ENCODE assay signal across 12 cellular contexts in genomic region chr11:47538741-47539575, GRCh38. TPM values are rescaled to one million over a fixed set of nuclear protein-coding genes. Genes with fewer than 3 reads are reported as not detected.
A peak's percentile ranks its signal among the peaks of the same experiment; 100 is the strongest.
DNase-seq lines count a peak whose midpoint lies in the region; ATAC-seq and TF ChIP-seq lines count a peak whose summit lies in the region.
"Had no signal": no experiment of that assay in that cellular context is flagged by ENCODE, and none has a peak within 500 bp of the region (broad histone marks: within the 10 kb centered on the region; RNA-seq: fewer than 3 reads in every experiment).

No MANE protein-coding gene starts in this region.

- peaks cover 98% of the 10 kb centered on the region for H3K79me2 ChIP-seq in mammary epithelial cell (ENCODE audit: insufficient read depth, low read length)

- H3K9ac ChIP-seq in mammary epithelial cell (ENCODE audit: insufficient read depth, low read length), result peak overlapping the region; percentile 25

- H3K36me3 Mint-ChIP-seq in naive B cell (peaks cover 0 to 4% of the 10 kb centered on the region in 2 donors), T-cell (peaks cover 14% of the 10 kb centered on the region)

- H3K27ac Mint-ChIP-seq in naive B cell, result peak overlapping the region in 4 of 6 donors; percentile 50 to 71 (median 59)
- H3K27ac Mint-ChIP-seq in T-cell, result peak overlapping the region in 1 of 2 donors; percentile 49
- H3K27ac Mint-ChIP-seq: activated naive CD8-positive, alpha-beta T cell treated with anti-CD3 and anti-CD28 coated beads, Interleukin-2, amount 10 ng/mL, durations not matched to agents 7 days and 5 days had no signal

- intact Hi-C loops in mammary epithelial cell (cut with micrococcal nuclease), result loop anchor here (2.0 kb wide), 1 partner anchor 14 kb away; the partner anchor contains the start of gene CELF1

- WGBS in mammary epithelial cell (ENCODE audit: low coverage, missing lambda C conversion rate), result 85% methylated on average over 10 of the region's 10 CpGs

- peak overlapping the region; percentile 69 for H3K4me2 ChIP-seq in mammary epithelial cell (ENCODE audit: insufficient read depth, low read depth, low read length)

- peaks cover 28% of the 10 kb centered on the region for H3K4me1 ChIP-seq in mammary epithelial cell (ENCODE audit: insufficient read depth, low read length)

- H3K4me1 Mint-ChIP-seq in naive B cell (peaks cover 26 to 76% (median 55%) of the 10 kb centered on the region in 3 donors), T-cell (peaks cover 54 to 76% (median 69%) of the 10 kb centered on the region in 3 donors)

- H3K27ac ChIP-seq in mammary epithelial cell (ENCODE audit: insufficient read depth, low read depth, low read length), result peak overlapping the region; percentile 76

- peaks cover 0 to 1% (median 0%) of the 10 kb centered on the region in 7 donors for H3K9me3 Mint-ChIP-seq in naive B cell
- H3K9me3 Mint-ChIP-seq in T-cell, result peaks cover 0 to 3% (median 0%) of the 10 kb centered on the region in 3 donors
- H3K9me3 Mint-ChIP-seq: activated naive CD8-positive, alpha-beta T cell treated with anti-CD3 and anti-CD28 coated beads, Interleukin-2, amount 10 ng/mL, durations not matched to agents 7 days and 5 days had no signal

- H3K4me3 ChIP-seq in mammary epithelial cell (replicated peaks in 1 of 3; ENCODE audit: insufficient read depth in 1 of 3, low read depth in 2 of 3, low read length in 3 of 3), result no peak overlapping the region

- H3K36me3 ChIP-seq in mammary epithelial cell (ENCODE audit: insufficient read depth, low read length), result no peaks in the 10 kb centered on the region

- H3K27me3 Mint-ChIP-seq in naive B cell (no peaks in the 10 kb centered on the region), T-cell (no peaks in the 10 kb centered on the region)
- H3K27me3 Mint-ChIP-seq: activated naive CD8-positive, alpha-beta T cell treated with anti-CD3 and anti-CD28 coated beads, Interleukin-2, amount 10 ng/mL, durations not matched to agents 7 days and 5 days had no signal

- POLR2A ChIA-PET in T-cell (lab: Charles Lee), result no interaction called here

- BruUV-seq in mammary epithelial cell (replicated peaks; lab: Mats Ljungman, UMichigan), result no TSS peak

- ATAC-seq in naive B cell (ENCODE audit: low read depth in 2 of 2), result no peak
- ATAC-seq in T-cell (replicated peaks in 1 of 4), result no peak

- peak overlapping the region in 3 of 8 donors; percentile 4 to 68 (median 6) for H3K4me3 Mint-ChIP-seq in naive B cell
- peak overlapping the region in 1 of 3 donors; percentile 53 for H3K4me3 Mint-ChIP-seq in T-cell
- H3K4me3 Mint-ChIP-seq: activated naive CD8-positive, alpha-beta T cell treated with anti-CD3 and anti-CD28 coated beads, Interleukin-2, amount 10 ng/mL, durations not matched to agents 7 days and 5 days had no signal

- dilution Hi-C loops in mammary epithelial cell (cut with HindIII; ENCODE audit: low sequenced_read_pairs), result loop anchor here (5.0 kb wide), 1 partner anchor 82 kb away; no protein-coding TSS in a partner anchor

- H4K20me1 ChIP-seq in mammary epithelial cell (ENCODE audit: insufficient read depth, low read length), result peaks cover 2% of the 10 kb centered on the region

- TF ChIP-seq CTCF in mammary epithelial cell (conservative IDR thresholded peaks at IDR 0.05 in 1 of 2, IDR thresholded peaks at IDR 0.05 in 1 of 2; ENCODE audit: extremely low read depth in 1 of 2, insufficient read depth in 1 of 2, low read depth in 1 of 2, low read length in 2 of 2) (no peak), GM20000 (IDR thresholded peaks at IDR 0.05; ENCODE audit: extremely low read depth, missing control alignments) (no peak)

- DNase-seq in Caki2 (ENCODE audit: low read depth) (peak; percentile 45), NCI-H187 treated with DMSO at 0.1 percent for 48 hours (lab: John Stamatoyannopoulos, UW) (peak; percentile 40), mammary epithelial cell (no peak), naive B cell (no peak), DMS 273 (lab: John Stamatoyannopoulos, UW; ENCODE audit: unreplicated experiment) (no peak), GM20000 (ENCODE audit: low spot score) (no peak), RPMI8226 (no peak), T-cell (no peak)
- DNase-seq: activated naive CD8-positive, alpha-beta T cell treated with anti-CD3 and anti-CD28 coated beads, Interleukin-2, amount 10 ng/mL, durations not matched to agents 7 days and 5 days; H7 had no signal

- no peaks in the 10 kb centered on the region for H3K27me3 ChIP-seq in mammary epithelial cell (ENCODE audit: insufficient read depth, low read length)

- no peaks in the 10 kb centered on the region for H3K9me3 ChIP-seq in mammary epithelial cell (replicated peaks; ENCODE audit: insufficient read depth, low read length)

- H2AFZ ChIP-seq in mammary epithelial cell (ENCODE audit: low read depth, low read length), result no peak overlapping the region

- in situ Hi-C loops in Caki2 (cut with HindIII; ENCODE audit: low pct_unique_long_range_greater_than_20kb, low sequenced_read_pairs) (no loop called here), mammary epithelial cell (cut with MboI; ENCODE audit: low sequenced_read_pairs in 2 of 2) (no loop called here)

- CTCF ChIA-PET in mammary epithelial cell (lab: Charles Lee; ENCODE audit: low non-redundant PET) (no interaction called here), T-cell (lab: Charles Lee) (interaction anchor here in 1 of 2 donors (0.7 to 1.5 kb wide), 3 partner anchors 14 to 81 kb away, joined by 3 to 5 read pairs (median 3); no protein-coding TSS in a partner anchor)

RNA-seq across cellular contexts. Expression of gene CELF1, which starts 14.0 kb away (rescaled TPM):
- 39.8 and 99.7 TPM in 2 replicates for total RNA-seq in Caki2 (2014; rRNA removed; shearing (Covaris generic); ENCODE audit: low replicate concordance)
- total RNA-seq in mammary epithelial cell (100 to 1,000 TPM; 113 to 129 TPM), T-cell (100 to 1,000 TPM; 109 to 124 (median 123) TPM)
- polyA plus RNA-seq in mammary epithelial cell (75.6 TPM), naive B cell (ENCODE audit: low read depth in 6 of 6) (10 to 100 TPM; 61.5 to 96.8 (median 69.0) TPM)
- 96.1 TPM for polyA minus RNA-seq in mammary epithelial cell

RNA-seq across cellular contexts. Expression of gene PTPMT1, which starts 26.4 kb away (rescaled TPM):
- 100 and 109 TPM in 2 replicates for total RNA-seq in Caki2 (2014; rRNA removed; shearing (Covaris generic); ENCODE audit: low replicate concordance)
- total RNA-seq in mammary epithelial cell (10 to 100 TPM; 57.2 to 65.3 TPM), T-cell (10 to 100 TPM; 14.9 to 25.3 (median 25.0) TPM)
- polyA plus RNA-seq in mammary epithelial cell (64.3 TPM), naive B cell (ENCODE audit: low read depth in 6 of 6) (100 to 1,000 TPM in 1 of 6 donors, 10 to 100 TPM in 5; 69.3 to 133 (median 81.2) TPM)
- 24.5 TPM for polyA minus RNA-seq in mammary epithelial cell

RNA-seq across cellular contexts. Expression of gene KBTBD4, which starts 39.8 kb away (rescaled TPM):
- total RNA-seq in Caki2 (2014; rRNA removed; shearing (Covaris generic); ENCODE audit: low replicate concordance), result 22.6 and 33.6 TPM in 2 replicates
- total RNA-seq in mammary epithelial cell (10 to 100 TPM; 12.2 to 17.8 TPM), T-cell (10 to 100 TPM; 19.1 to 23.6 (median 21.6) TPM)
- polyA plus RNA-seq in mammary epithelial cell (19.4 TPM), naive B cell (ENCODE audit: low read depth in 6 of 6) (10 to 100 TPM; 32.5 to 71.8 (median 46.1) TPM)
- polyA minus RNA-seq in mammary epithelial cell, result 16.9 TPM

RNA-seq across cellular contexts. Expression of gene NDUFS3, which starts 39.9 kb away (rescaled TPM):
- 96.4 and 117 TPM in 2 replicates for total RNA-seq in Caki2 (2014; rRNA removed; shearing (Covaris generic); ENCODE audit: low replicate concordance)
- total RNA-seq in mammary epithelial cell (10 to 100 TPM; 30.5 to 87.0 TPM), T-cell (100 to 1,000 TPM in 1 of 5 donors, 10 to 100 TPM in 4; 69.1 to 105 (median 76.1) TPM)
- polyA plus RNA-seq in mammary epithelial cell (256 TPM), naive B cell (ENCODE audit: low read depth in 6 of 6) (100 to 1,000 TPM in 3 of 6 donors, 10 to 100 TPM in 3; 83.1 to 113 (median 99.6) TPM)
- 57.8 TPM for polyA minus RNA-seq in mammary epithelial cell

RNA-seq across cellular contexts. Expression of gene FAM180B, which starts 47.5 kb away (rescaled TPM):
- not detected in 2 replicates for total RNA-seq in Caki2 (2014; rRNA removed; shearing (Covaris generic); ENCODE audit: low replicate concordance)
- total RNA-seq in mammary epithelial cell (not detected), T-cell (under 1 TPM in 3 of 5 donors, not detected in 2; 0.20 to 0.51 (median 0.28) TPM)
- polyA plus RNA-seq in mammary epithelial cell (not detected), naive B cell (ENCODE audit: low read depth in 6 of 6) (not detected)
- polyA minus RNA-seq in mammary epithelial cell, result not detected
- total RNA-seq: activated naive CD8-positive, alpha-beta T cell treated with anti-CD3 and anti-CD28 coated beads, Interleukin-2, amount 10 ng/mL, durations not matched to agents 7 days and 5 days; glomerular endothelial cell; H7; HT1080 had no signal

Comparison
In these comparisons a context has a peak if more than half of its experiments do, and no peak if none do; other contexts are left out.
1. DNase-seq: peak in Caki2 (single experiment) and NCI-H187 treated with DMSO at 0.1 percent for 48 hours (single experiment); none in mammary epithelial cell (single experiment), naive B cell (single experiment), DMS 273 (single experiment), GM20000 (single experiment), RPMI8226 (single experiment) and T-cell (0 of 34).